ENCODE assay signal across 2 cellular contexts in genomic region chr11:95794086-95794485, GRCh38.
A peak's percentile ranks its signal among the peaks of the same experiment; 100 is the strongest.
TF ChIP-seq lines count a peak whose summit lies in the region.

No MANE protein-coding gene starts in this region.

TF ChIP-seq in HEK293, 187 proteins besides CTCF, POLR2A, EP300 and RAD21:
- TF ChIP-seq ZFP69B (tag by site-specific recombination; IDR thresholded peaks at IDR 0.05) (no peak), PRDM10 (tag by site-specific recombination; IDR thresholded peaks at IDR 0.05) (peak; percentile 67), ZNF184 (tag by site-specific recombination; IDR thresholded peaks at IDR 0.05) (no peak), ZNF24 (tag by site-specific recombination; IDR thresholded peaks at IDR 0.05) (no peak), ZNF580 (tag by site-specific recombination; IDR thresholded peaks at IDR 0.05) (no peak), ZNF514 (tag by site-specific recombination; IDR thresholded peaks at IDR 0.05) (no peak), PRDM4 (tag by site-specific recombination; IDR thresholded peaks at IDR 0.05) (no peak), ZNF600 (tag by site-specific recombination; IDR thresholded peaks at IDR 0.05) (0 out of 2 replicates have a peak, but pooled peaks have one; percentile 37), GFI1B (tag by site-specific recombination; IDR thresholded peaks at IDR 0.05) (no peak), FEZF1 (tag by site-specific recombination; IDR thresholded peaks at IDR 0.05) (no peak), ZNF610 (tag by site-specific recombination; IDR thresholded peaks at IDR 0.05; ENCODE audit: borderline replicate concordance) (no peak), ZBTB7A (tag by site-specific recombination; IDR thresholded peaks at IDR 0.05; ENCODE audit: low read depth) (no peak)
TF ChIP-seq in HEK293: peak in this region for 2.

TF ChIP-seq in K562, 482 proteins besides CTCF, POLR2A, EP300 and RAD21:
- TF ChIP-seq COPS2 (conservative IDR thresholded peaks at IDR 0.05) = no peak
- no peak for TF ChIP-seq BCL6 (CRISPR knock-in tag; IDR thresholded peaks at IDR 0.05)
- TF ChIP-seq PRDM10 (IDR thresholded peaks at IDR 0.05; ENCODE audit: partially characterized antibody) = peak; percentile 8
